Comparison of ENCODE assay signal across 8 cellular contexts in the genomic region with DNA sequence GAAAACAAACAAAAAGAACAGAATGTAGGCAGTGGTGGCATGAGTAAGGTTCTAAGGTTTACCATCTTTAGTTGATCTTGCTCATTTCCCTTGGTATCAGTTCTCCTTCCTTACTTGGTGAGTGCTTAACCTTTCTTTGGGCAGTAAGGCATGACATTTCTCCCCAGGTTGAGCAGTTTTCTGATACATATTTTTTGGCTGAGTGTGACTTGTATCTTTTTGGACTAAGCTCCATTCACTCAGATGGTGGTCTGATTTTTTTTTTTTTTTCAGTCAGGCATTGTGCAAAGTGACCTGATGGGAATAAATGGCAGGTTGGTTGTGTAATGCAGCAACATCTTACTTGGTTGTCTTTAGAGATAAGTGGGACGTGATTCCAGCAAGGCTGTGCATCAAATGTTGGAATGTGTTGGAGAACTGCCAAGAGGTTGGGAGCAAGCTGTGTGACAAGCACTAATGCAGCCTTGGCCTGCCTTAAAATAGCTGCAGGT. TPM values are rescaled to one million over a fixed set of nuclear protein-coding genes. Genes with fewer than 3 reads are reported as not detected.
DNase-seq lines count a peak whose midpoint lies in the region; ATAC-seq, FAIRE-seq and TF ChIP-seq lines count a peak whose summit lies in the region.

No MANE protein-coding gene starts in this region.

- H3K4me1 ChIP-seq in Panc1 (ENCODE audit: control insufficient read depth, insufficient read depth, low read length) = peaks cover 20% of the 10 kb centered on the region

- H3K27me3 ChIP-seq in Panc1 (ENCODE audit: control insufficient read depth, insufficient read depth, low read length) = no peaks in the 10 kb centered on the region

- no TSS peak for BruUV-seq in Panc1 (replicated peaks; lab: Mats Ljungman, UMichigan)

- no peak for FAIRE-seq in D721Med (lab: Jason Lieb, UNC)

- POLR2A ChIA-PET in Panc1 (lab: Charles Lee) = no interaction called here

- in situ Hi-C loops in Panc1 (cut with HindIII; ENCODE audit: low pct_unique_long_range_greater_than_20kb, low sequenced_read_pairs) = no loop called here

- no peak for TF ChIP-seq CTCF in Panc1 (IDR thresholded peaks at IDR 0.05)
- TF ChIP-seq CTCF in D721Med (IDR thresholded peaks at IDR 0.05; ENCODE audit: insufficient read depth, missing control alignments) = no peak

- H3K9me3 ChIP-seq in Panc1 (ENCODE audit: control insufficient read depth, insufficient read depth, low read depth, low read length) = no peaks in the 10 kb centered on the region

- H3K36me3 ChIP-seq in Panc1 (ENCODE audit: control insufficient read depth, insufficient read depth, low read length) = no peaks in the 10 kb centered on the region

- H3K4me3 ChIP-seq in Panc1 (ENCODE audit: low read depth in 2 of 2, low read length in 2 of 2) = no peak overlapping the region

- CTCF ChIA-PET in Panc1 (lab: Charles Lee) = no interaction called here

- no peak overlapping the region for H3K27ac ChIP-seq in Panc1 (ENCODE audit: low read length)

- intact Hi-C loops in Panc1 (cut with micrococcal nuclease; ENCODE audit: unreplicated experiment) = no loop called here
- intact Hi-C loops in left ventricle myocardium superior (cut with micrococcal nuclease) = no loop called here

- DNase-seq in Panc1 (ENCODE audit: low read depth, low spot score) = no peak
- DNase-seq in left ventricle myocardium superior = no peak
- DNase-seq in D721Med (ENCODE audit: insufficient read length, low spot score) = no peak
- DNase-seq in hippocampal formation (lab: John Stamatoyannopoulos, UW) = no peak
- DNase-seq in stimulated activated CD4-positive, alpha-beta T cell treated with anti-CD3 and anti-CD28 coated beads, Interleukin-2, amount 100 ng/mL, for 24 hours = no peak

- ATAC-seq in GM18867 (IDR thresholded peaks at IDR 0.05; ENCODE audit: unreplicated experiment) = peak; percentile 74
- peak; percentile 93 for ATAC-seq in HG02981 (IDR thresholded peaks at IDR 0.05; ENCODE audit: unreplicated experiment)
- ATAC-seq in Panc1 = peak; percentile 38; the same call in 1 of the 2 replicates
- ATAC-seq in left ventricle myocardium superior = peak; percentile 74
- no peak for ATAC-seq in GM18520 (IDR thresholded peaks at IDR 0.05; ENCODE audit: unreplicated experiment)

RNA-seq across cellular contexts. Expression of gene SPTBN1, which starts 15.1 kb away (rescaled TPM):
- total RNA-seq in Panc1 (2021; ENCODE audit: unreplicated experiment) (169 TPM), left ventricle myocardium superior (468 TPM)
- polyA plus RNA-seq in Panc1 (2012; ENCODE audit: insufficient read length) = 69.5 TPM
